1 cellular context compared by ENCODE assay signal in genomic region chr10:62818426-62819011, GRCh38.
TF ChIP-seq lines count a peak whose summit lies in the region.

No MANE protein-coding gene starts in this region.

TF ChIP-seq in HCT116, 20 proteins besides CTCF, POLR2A, EP300 and RAD21 (continued from another document):
- TF ChIP-seq ELF1 (IDR thresholded peaks at IDR 0.05; ENCODE audit: borderline replicate concordance, low read depth) (no peak), SIN3A (IDR thresholded peaks at IDR 0.05; ENCODE audit: low read depth) (no peak), ZNF274 (IDR thresholded peaks at IDR 0.05; ENCODE audit: low read depth, low read length) (no peak), EGR1 (IDR thresholded peaks at IDR 0.05; ENCODE audit: low read depth) (no peak), CBX3 (IDR thresholded peaks at IDR 0.05; ENCODE audit: low read depth) (no peak)
- TF ChIP-seq, protein P1, sequence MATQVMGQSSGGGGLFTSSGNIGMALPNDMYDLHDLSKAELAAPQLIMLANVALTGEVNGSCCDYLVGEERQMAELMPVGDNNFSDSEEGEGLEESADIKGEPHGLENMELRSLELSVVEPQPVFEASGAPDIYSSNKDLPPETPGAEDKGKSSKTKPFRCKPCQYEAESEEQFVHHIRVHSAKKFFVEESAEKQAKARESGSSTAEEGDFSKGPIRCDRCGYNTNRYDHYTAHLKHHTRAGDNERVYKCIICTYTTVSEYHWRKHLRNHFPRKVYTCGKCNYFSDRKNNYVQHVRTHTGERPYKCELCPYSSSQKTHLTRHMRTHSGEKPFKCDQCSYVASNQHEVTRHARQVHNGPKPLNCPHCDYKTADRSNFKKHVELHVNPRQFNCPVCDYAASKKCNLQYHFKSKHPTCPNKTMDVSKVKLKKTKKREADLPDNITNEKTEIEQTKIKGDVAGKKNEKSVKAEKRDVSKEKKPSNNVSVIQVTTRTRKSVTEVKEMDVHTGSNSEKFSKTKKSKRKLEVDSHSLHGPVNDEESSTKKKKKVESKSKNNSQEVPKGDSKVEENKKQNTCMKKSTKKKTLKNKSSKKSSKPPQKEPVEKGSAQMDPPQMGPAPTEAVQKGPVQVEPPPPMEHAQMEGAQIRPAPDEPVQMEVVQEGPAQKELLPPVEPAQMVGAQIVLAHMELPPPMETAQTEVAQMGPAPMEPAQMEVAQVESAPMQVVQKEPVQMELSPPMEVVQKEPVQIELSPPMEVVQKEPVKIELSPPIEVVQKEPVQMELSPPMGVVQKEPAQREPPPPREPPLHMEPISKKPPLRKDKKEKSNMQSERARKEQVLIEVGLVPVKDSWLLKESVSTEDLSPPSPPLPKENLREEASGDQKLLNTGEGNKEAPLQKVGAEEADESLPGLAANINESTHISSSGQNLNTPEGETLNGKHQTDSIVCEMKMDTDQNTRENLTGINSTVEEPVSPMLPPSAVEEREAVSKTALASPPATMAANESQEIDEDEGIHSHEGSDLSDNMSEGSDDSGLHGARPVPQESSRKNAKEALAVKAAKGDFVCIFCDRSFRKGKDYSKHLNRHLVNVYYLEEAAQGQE (IDR thresholded peaks at IDR 0.05; ENCODE audit: low read depth): no peak
TF ChIP-seq in HCT116: peak in this region for 0.
